In the genomic region with DNA sequence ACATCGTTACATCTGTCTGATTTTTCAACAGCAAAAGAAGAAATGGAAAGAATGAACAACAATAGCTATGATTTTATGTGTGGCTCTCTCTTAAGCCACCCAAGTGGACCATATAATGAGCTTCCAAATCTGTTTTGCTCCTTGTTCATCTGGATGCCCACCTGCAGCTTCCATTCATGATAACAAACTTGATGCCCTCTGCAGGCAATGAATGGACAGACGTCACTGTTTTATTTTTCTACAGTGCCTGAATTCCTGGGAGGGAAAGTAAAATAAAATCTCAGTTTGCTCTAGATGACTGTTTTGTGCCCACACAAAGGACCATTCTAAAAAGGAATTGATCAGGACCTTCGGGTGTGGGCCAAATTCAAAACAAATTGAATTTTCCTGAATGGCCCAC, we compare ENCODE assay signal across 27 cellular contexts. TPM values are rescaled to one million over a fixed set of nuclear protein-coding genes. Genes with fewer than 3 reads are reported as not detected.
DNase-seq lines count a peak whose midpoint lies in the region; ATAC-seq, FAIRE-seq and TF ChIP-seq lines count a peak whose summit lies in the region.
"Had no signal": no experiment of that assay in that cellular context is flagged by ENCODE, and none has a peak within 500 bp of the region (broad histone marks: within the 10 kb centered on the region; RNA-seq: fewer than 3 reads in every experiment).

No MANE protein-coding gene starts in this region.

- H3K4me1 ChIP-seq in MM.1S (ENCODE audit: low read length): peaks cover 5% of the 10 kb centered on the region; the same call in 1 of the 2 replicates
- peaks cover 34% of the 10 kb centered on the region for H3K4me1 ChIP-seq in GM12878 (ENCODE audit: control insufficient read depth, insufficient read depth, low read length)

- no peak overlapping the region for H2AFZ ChIP-seq in MM.1S (ENCODE audit: low read length)
- no peak overlapping the region for H2AFZ ChIP-seq in GM12878 (ENCODE audit: control insufficient read depth, low read depth, low read length)

- H3K9me2 ChIP-seq in MM.1S (replicated peaks; ENCODE audit: insufficient read depth, low read length): no peaks in the 10 kb centered on the region

- H3K79me2 ChIP-seq in MM.1S (ENCODE audit: low read length) (peaks cover 87% of the 10 kb centered on the region), GM12878 (ENCODE audit: control insufficient read depth, insufficient read depth, low read length) (peaks cover 84% of the 10 kb centered on the region)

- SMC1A ChIA-PET in GM12878 (lab: Charles Lee; ENCODE audit: uncharacterized antibody, unreplicated experiment): interaction anchor here (0.7 to 7.2 kb wide), 13 partner anchors 9 to 601 kb away, joined by 3 to 80 read pairs (median 6); a partner anchor contains a TSS

- H3K4me3 ChIP-seq in MM.1S (ENCODE audit: low read length) (no peak overlapping the region), GM12878 (peak overlapping the region; percentile 45)
- H3K4me3 ChIP-seq: coronary artery, left lung had no signal

- H3K4me2 ChIP-seq in MM.1S (ENCODE audit: low read depth, low read length) (no peak overlapping the region), GM12878 (ENCODE audit: control insufficient read depth, insufficient read depth) (peak overlapping the region; percentile 89)

- BruUV-seq in GM12878 (replicated peaks; lab: Mats Ljungman, UMichigan): no TSS peak

- CTCF ChIA-PET in GM12878 (lab: Yijun Ruan, JAX): interaction anchor here (0.6 to 10.4 kb wide), 17 partner anchors 9 to 132 kb away, joined by 3 to 138 read pairs (median 4); no protein-coding TSS in a partner anchor

- H3K9me3 Mint-ChIP-seq in stimulated activated naive B cell treated with anti-CD40 and anti-IgM and Interleukin-4, amounts not matched to agents 10 μg/mL and 1 μg/mL and 100 μg/mL, for 72 hours: peaks cover 0 to 5% of the 10 kb centered on the region in 2 donors
- H3K9me3 Mint-ChIP-seq: activated naive CD4-positive, alpha-beta T cell treated with anti-CD3 and anti-CD28 coated beads, Interleukin-2, amount 50 U/mL, for 24 hours; activated T-helper 2 cell treated with anti-CD3 and anti-CD28 coated beads, Interferon-gamma antibody, Interleukin-2, Interleukin-4, amounts not matched to agents 10 μg/mL and 5 μg/mL and 100 μg/mL, durations not matched to agents 14 hours and 24 hours and 36 hours; CD4-positive, alpha-beta T cell; nephron progenitor cell; type B pancreatic cell had no signal

- TF ChIP-seq CTCF in MM.1S (IDR thresholded peaks at IDR 0.05; ENCODE audit: low read length) (0 out of 2 replicates have a peak, but pooled peaks have one; percentile 9), GM12878 (IDR thresholded peaks at IDR 0.05 in 2 of 3, conservative IDR thresholded peaks at IDR 0.05 in 1 of 3; ENCODE audit: control insufficient read depth in 2 of 3, extremely low read depth in 1 of 3, insufficient read depth in 1 of 3, low read depth in 3 of 3, low read length in 3 of 3) (peak; percentile 8 to 23 (median 20); a peak in 2 of 6 replicates)

- ATAC-seq in GM12878: no peak
- no peak for ATAC-seq in stimulated activated naive B cell treated with anti-CD40 and anti-IgM and Interleukin-4, amounts not matched to agents 10 μg/mL and 1 μg/mL and 100 μg/mL, for 72 hours (replicated peaks)
- ATAC-seq in HG02938 (IDR thresholded peaks at IDR 0.05; ENCODE audit: unreplicated experiment): no peak
- ATAC-seq: activated CD4-positive, alpha-beta T cell treated with anti-CD3 and anti-CD28 coated beads for 36 hours; left lung had no signal

- H3K4me3 Mint-ChIP-seq in stimulated activated naive B cell treated with anti-CD40 and anti-IgM and Interleukin-4, amounts not matched to agents 10 μg/mL and 1 μg/mL and 100 μg/mL, for 72 hours: peak overlapping the region in 1 of 2 donors; percentile 6
- H3K4me3 Mint-ChIP-seq: activated CD4-positive, alpha-beta T cell treated with anti-CD3 and anti-CD28 coated beads for 36 hours; activated naive CD4-positive, alpha-beta T cell treated with anti-CD3 and anti-CD28 coated beads, Interleukin-2, amount 50 U/mL, for 24 hours; CD4-positive, alpha-beta T cell; nephron progenitor cell; type B pancreatic cell had no signal

- intact Hi-C loops in GM12878 (cut with micrococcal nuclease; ENCODE audit: unreplicated experiment): no loop called here

- H3K27ac ChIP-seq in MM.1S (ENCODE audit: low read length) (no peak overlapping the region), GM12878 (ENCODE audit: control insufficient read depth, insufficient read depth) (peak overlapping the region; percentile 75)
- H3K27ac ChIP-seq: coronary artery, epithelial cell of prostate, HL-60, left lung had no signal

- no peak for TF ChIP-seq EP300 in GM12878 (IDR thresholded peaks at IDR 0.05; ENCODE audit: borderline replicate concordance in 1 of 2, control insufficient read depth in 1 of 2, low read depth in 2 of 2, low read length in 2 of 2)

- TF ChIP-seq POLR2A in GM12878 (IDR thresholded peaks at IDR 0.05; ENCODE audit: low read depth, low read length): no peak

- in situ Hi-C loops in GM12878 (cut with MboI): no loop called here

- RAD21 ChIA-PET in GM12878 (lab: Charles Lee; ENCODE audit: unreplicated experiment): interaction anchor here (1.2 to 10.3 kb wide), 6 partner anchors 10 to 58 kb away, joined by 4 to 104 read pairs (median 16); no protein-coding TSS in a partner anchor

- H3K9ac ChIP-seq in MM.1S (ENCODE audit: low read length) (no peak overlapping the region), GM12878 (ENCODE audit: control insufficient read depth, insufficient read depth, low read length) (peak overlapping the region; percentile 67)

- peaks cover 33 to 44% of the 10 kb centered on the region in 2 donors for H3K4me1 Mint-ChIP-seq in stimulated activated naive B cell treated with anti-CD40 and anti-IgM and Interleukin-4, amounts not matched to agents 10 μg/mL and 1 μg/mL and 100 μg/mL, for 72 hours

- DNase-seq in NCI-H82 (lab: John Stamatoyannopoulos, UW) (peak; percentile 15), NCI-H82 treated with DMSO at 0.1 percent for 48 hours (lab: John Stamatoyannopoulos, UW; ENCODE audit: unreplicated experiment) (no peak), MM.1S (no peak), GM12878 (ENCODE audit: low read depth, low spot score) (no peak), COLO668 (lab: John Stamatoyannopoulos, UW; ENCODE audit: unreplicated experiment) (no peak)
- no peak for DNase-seq in stimulated activated naive B cell treated with anti-CD40 and anti-IgM and Interleukin-4, amounts not matched to agents 10 μg/mL and 1 μg/mL and 100 μg/mL, for 72 hours
- no peak for DNase-seq in central memory CD4-positive, alpha-beta T cell
- DNase-seq: 8988T; activated CD4-positive, alpha-beta T cell treated with anti-CD3 and anti-CD28 coated beads for 36 hours; CD4-positive, alpha-beta T cell; effector CD8-positive, alpha-beta T cell; H7; left lung; mesenchymal stem cell; MV-4-11; nephron progenitor cell; stimulated activated naive CD4-positive, alpha-beta T cell; SW 1271; T-helper 9 cell had no signal

- H3K27me3 Mint-ChIP-seq in stimulated activated naive B cell treated with anti-CD40 and anti-IgM and Interleukin-4, amounts not matched to agents 10 μg/mL and 1 μg/mL and 100 μg/mL, for 72 hours: no peaks in the 10 kb centered on the region
- H3K27me3 Mint-ChIP-seq: activated CD4-positive, alpha-beta T cell treated with anti-CD3 and anti-CD28 coated beads for 36 hours; activated naive CD4-positive, alpha-beta T cell treated with anti-CD3 and anti-CD28 coated beads, Interleukin-2, amount 50 U/mL, for 24 hours; CD4-positive, alpha-beta T cell; type B pancreatic cell had no signal

- no peaks in the 10 kb centered on the region for H3K36me3 ChIP-seq in MM.1S (replicated peaks; ENCODE audit: insufficient read depth, low read length)
- no peaks in the 10 kb centered on the region for H3K36me3 ChIP-seq in GM12878 (ENCODE audit: control insufficient read depth in 2 of 2, insufficient read depth in 2 of 2, low read length in 1 of 2)
- H3K36me3 ChIP-seq: left lung had no signal

- H3K27me3 ChIP-seq in MM.1S (replicated peaks; ENCODE audit: insufficient read depth, low read length) (no peaks in the 10 kb centered on the region), GM12878 (replicated peaks in 1 of 2; ENCODE audit: control insufficient read depth in 2 of 2, insufficient read depth in 2 of 2, low read length in 1 of 2) (no peaks in the 10 kb centered on the region)

- H4K20me1 ChIP-seq in MM.1S (ENCODE audit: insufficient read depth, low read length): no peaks in the 10 kb centered on the region
- no peaks in the 10 kb centered on the region for H4K20me1 ChIP-seq in GM12878 (ENCODE audit: control insufficient read depth, insufficient read depth)

- POLR2A ChIA-PET in GM12878 (lab: Charles Lee): interaction anchor here (0.6 to 5.3 kb wide), 3 partner anchors 9 to 221 kb away, joined by 3 to 61 read pairs (median 8); no protein-coding TSS in a partner anchor

- peaks cover 5% of the 10 kb centered on the region; the same call in 1 of the 2 replicates for H3F3A ChIP-seq in MM.1S (ENCODE audit: insufficient read depth, low read length)

- H3K36me3 Mint-ChIP-seq in stimulated activated naive B cell treated with anti-CD40 and anti-IgM and Interleukin-4, amounts not matched to agents 10 μg/mL and 1 μg/mL and 100 μg/mL, for 72 hours: peaks cover 42 to 48% of the 10 kb centered on the region in 2 donors

- H3K9me3 ChIP-seq in MM.1S (replicated peaks; ENCODE audit: insufficient read depth, low read length) (no peaks in the 10 kb centered on the region), GM12878 (replicated peaks; ENCODE audit: control insufficient read depth, insufficient read depth, low read length) (no peaks in the 10 kb centered on the region)
- H3K9me3 ChIP-seq: left lung had no signal

- peak overlapping the region; percentile 65 for H3K27ac Mint-ChIP-seq in stimulated activated naive B cell treated with anti-CD40 and anti-IgM and Interleukin-4, amounts not matched to agents 10 μg/mL and 1 μg/mL and 100 μg/mL, for 72 hours
- H3K27ac Mint-ChIP-seq: activated CD4-positive, alpha-beta T cell treated with anti-CD3 and anti-CD28 coated beads for 36 hours; activated naive CD4-positive, alpha-beta T cell treated with anti-CD3 and anti-CD28 coated beads, Interleukin-2, amount 50 U/mL, for 24 hours; activated T-helper 2 cell treated with anti-CD3 and anti-CD28 coated beads, Interferon-gamma antibody, Interleukin-2, Interleukin-4, amounts not matched to agents 10 μg/mL and 5 μg/mL and 100 μg/mL, durations not matched to agents 14 hours and 24 hours and 36 hours; CD4-positive, alpha-beta T cell; nephron progenitor cell; type B pancreatic cell had no signal

- 17% methylated on average over 3 of the region's 3 CpGs for WGBS in GM12878 (ENCODE audit: insufficient coverage, insufficient replicate concordance, low lambda C conversion rate, missing lambda C conversion rate)

- FAIRE-seq in GM12878 (lab: Jason Lieb, UNC): no peak
- FAIRE-seq: islet of Langerhans had no signal

- TF ChIP-seq RAD21 in GM12878 (IDR thresholded peaks at IDR 0.05; ENCODE audit: insufficient read depth, low read depth, low read length): 0 out of 2 replicates have a peak, but pooled peaks have one; percentile 7

RNA-seq across cellular contexts. Expression of a gene that starts 5.0 kb away (rescaled TPM):
- 18.7 and 19.5 TPM in 2 replicates for total RNA-seq in GM12878 (2013; cell fraction: nucleolus; rRNA removed)
- total RNA-seq in GM12878 (2014; rRNA removed) (39.0 and 40.9 TPM in 2 replicates), GM12878 (2014; rRNA removed; fragmentation: Illumina TruSeq; extraction: Trizol) (27.9 and 28.5 TPM in 2 replicates), GM12878 (2021) (45.0 and 46.3 TPM in 2 replicates)
- 15.4 TPM for polyA plus RNA-seq in GM12878 (2011; ENCODE audit: low read depth)
- polyA plus RNA-seq in GM12878 (2011; rRNA removed) (31.9 and 47.2 TPM in 2 replicates), GM12878 (2014; fragmentation: Illumina TruSeq; extraction: Trizol) (23.8 and 30.2 TPM in 2 replicates), GM12878 (2014; fragmentation: Nextera tagmentation; extraction: Ambion mirVana) (10 to 100 TPM; 16.8 to 21.3 TPM), GM12878 (2014; rRNA removed) (34.1 and 34.5 TPM in 2 replicates), GM12878 (2016; fragmentation: Nextera tagmentation; extraction: Ambion mirVana) (10 to 100 TPM in 1 of 2 experiments, 1 to 10 TPM in 1; 6.9 to 28.6 TPM)
- 15.6 and 17.5 TPM in 2 replicates for polyA plus RNA-seq in GM12878 (2011; cell fraction: cytosol; rRNA removed)
- polyA plus RNA-seq in GM12878 (2011; cell fraction: nucleus; rRNA removed): 18.2 and 22.0 TPM in 2 replicates
- polyA plus RNA-seq in GM12878 (2012): 18.6 and 22.6 TPM in 2 replicates
- polyA minus RNA-seq in GM12878 (2011; rRNA and poly(A)+ RNA removed): 22.3 and 23.7 TPM in 2 replicates
- polyA minus RNA-seq in GM12878 (2011; cell fraction: cytosol; rRNA and poly(A)+ RNA removed): 11.2 and 13.9 TPM in 2 replicates
- 8.3 and 14.4 TPM in 2 replicates for polyA minus RNA-seq in GM12878 (2011; cell fraction: nucleus; rRNA and poly(A)+ RNA removed)
